Comparison of ENCODE assay signal across 14 cellular contexts in the genomic region with DNA sequence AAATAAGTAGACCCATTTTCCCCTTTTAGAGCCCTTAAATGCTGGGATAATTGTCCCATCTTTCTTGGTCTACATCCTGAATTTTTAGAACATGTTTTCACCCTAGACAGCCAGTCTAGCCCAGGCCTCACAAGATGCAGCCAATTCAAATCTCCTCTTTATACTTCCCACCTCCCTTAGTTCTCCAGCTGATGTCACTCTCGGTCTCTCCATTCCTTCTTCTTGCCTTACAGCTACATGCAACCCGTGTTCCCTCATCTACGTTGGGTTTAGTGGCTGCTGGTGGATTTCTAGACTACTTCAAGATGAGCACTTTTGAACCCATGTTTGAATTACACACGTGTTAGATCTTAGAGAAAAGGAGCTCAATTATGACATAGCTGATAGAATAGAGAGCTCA.
DNase-seq lines count a peak whose midpoint lies in the region; ATAC-seq and TF ChIP-seq lines count a peak whose summit lies in the region.
"Had no signal": no experiment of that assay in that cellular context is flagged by ENCODE, and none has a peak within 500 bp of the region (broad histone marks: within the 10 kb centered on the region; RNA-seq: fewer than 3 reads in every experiment).

No MANE protein-coding gene starts in this region.

- no peaks in the 10 kb centered on the region for H3K9me3 ChIP-seq in Loucy (ENCODE audit: insufficient read depth, low read depth, low read length)
- H3K9me3 ChIP-seq: suprapubic skin had no signal

- CTCF ChIA-PET in WTC11 (lab: Charles Lee): interaction anchor here (0.6 to 3.3 kb wide), 7 partner anchors 10 to 368 kb away, joined by 3 to 21 read pairs (median 4); no protein-coding TSS in a partner anchor

- no peaks in the 10 kb centered on the region for H3K27me3 Mint-ChIP-seq in WTC11 (ENCODE audit: low read depth)

- peak; percentile 7; the same call in 1 of the 2 replicates for ATAC-seq in WTC11
- ATAC-seq in HG02678 (IDR thresholded peaks at IDR 0.05; ENCODE audit: unreplicated experiment): no peak
- ATAC-seq: right cardiac atrium had no signal

- H3K9me2 ChIP-seq in Loucy (replicated peaks; ENCODE audit: low read depth, low read length): no peaks in the 10 kb centered on the region

- no peak overlapping the region for H3K4me2 ChIP-seq in Loucy (ENCODE audit: low read depth, low read length, poor library complexity, severe bottlenecking)

- peaks cover 4% of the 10 kb centered on the region for H3K36me3 Mint-ChIP-seq in WTC11

- H4K20me1 ChIP-seq in Loucy (ENCODE audit: insufficient read depth, low read length, poor library complexity, severe bottlenecking): no peaks in the 10 kb centered on the region

- H3K4me1 ChIP-seq in Loucy (ENCODE audit: insufficient read depth, low read length, poor library complexity, severe bottlenecking): no peaks in the 10 kb centered on the region
- H3K4me1 ChIP-seq: suprapubic skin had no signal

- TF ChIP-seq CTCF in Loucy (conservative IDR thresholded peaks at IDR 0.05; ENCODE audit: low read length): peak; percentile 38
- TF ChIP-seq CTCF in WTC11 (IDR thresholded peaks at IDR 0.05): no peak

- peaks cover 17% of the 10 kb centered on the region for H3K36me3 ChIP-seq in Loucy (ENCODE audit: insufficient read depth, low read length)
- H3K36me3 ChIP-seq: cardiac muscle cell, suprapubic skin had no signal

- H3K9ac ChIP-seq in Loucy (ENCODE audit: low read depth, low read length, poor library complexity, severe bottlenecking): no peak overlapping the region

- H3K27me3 ChIP-seq in Loucy (ENCODE audit: insufficient read depth, low read length, poor library complexity, severe bottlenecking): no peaks in the 10 kb centered on the region
- H3K27me3 ChIP-seq: cardiac muscle cell, suprapubic skin had no signal

- H3K4me3 Mint-ChIP-seq in WTC11: no peak overlapping the region

- no peak overlapping the region for H2AFZ ChIP-seq in Loucy (ENCODE audit: low read length)

- peaks cover 7% of the 10 kb centered on the region for H3K9me3 Mint-ChIP-seq in WTC11

- H3K4me1 Mint-ChIP-seq in WTC11: peaks cover 22% of the 10 kb centered on the region

- H3K27ac Mint-ChIP-seq in WTC11: peak overlapping the region; percentile 42; the same call in 1 of the 2 replicates

- POLR2A ChIA-PET in WTC11 (lab: Charles Lee): no interaction called here

- no peaks in the 10 kb centered on the region for H3F3A ChIP-seq in Loucy (ENCODE audit: low read depth)

- H3K79me2 ChIP-seq in Loucy (ENCODE audit: insufficient read depth, low read length): peaks cover 13% of the 10 kb centered on the region; the same call in 1 of the 2 replicates

- DNase-seq in DMS53 (lab: John Stamatoyannopoulos, UW): peak; percentile 37
- no peak for DNase-seq in DMS53 treated with DMSO at 0.1 percent for 48 hours (lab: John Stamatoyannopoulos, UW; ENCODE audit: unreplicated experiment)
- no peak for DNase-seq in WTC11 (ENCODE audit: low spot score)
- peak; percentile 76 for DNase-seq in medulla oblongata (ENCODE audit: extremely low spot score)
- no peak for DNase-seq in RPMI8226
- no peak for DNase-seq in OCI-M1 (lab: John Stamatoyannopoulos, UW)
- DNase-seq: activated T-cell treated with anti-CD3 and anti-CD28 coated beads, Interleukin-2, amount 50 U/mL, for 48 hours; islet precursor cell; NCI-H1694; right cardiac atrium had no signal

- no peak overlapping the region for H3K4me3 ChIP-seq in Loucy (ENCODE audit: low read length, poor library complexity, severe bottlenecking)
- H3K4me3 ChIP-seq: cardiac muscle cell, suprapubic skin had no signal

TF ChIP-seq in WTC11, 78 proteins besides CTCF, POLR2A, EP300 and RAD21 (continues in another document):
- TF ChIP-seq ZNF423 (CRISPR knock-in tag; IDR thresholded peaks at IDR 0.05): no peak
- TF ChIP-seq NFE2L1 (CRISPR knock-in tag; IDR thresholded peaks at IDR 0.05): no peak
- TF ChIP-seq GRHL2 (CRISPR knock-in tag; IDR thresholded peaks at IDR 0.05; ENCODE audit: insufficient replicate concordance, severe bottlenecking): no peak
- TF ChIP-seq, protein P1, sequence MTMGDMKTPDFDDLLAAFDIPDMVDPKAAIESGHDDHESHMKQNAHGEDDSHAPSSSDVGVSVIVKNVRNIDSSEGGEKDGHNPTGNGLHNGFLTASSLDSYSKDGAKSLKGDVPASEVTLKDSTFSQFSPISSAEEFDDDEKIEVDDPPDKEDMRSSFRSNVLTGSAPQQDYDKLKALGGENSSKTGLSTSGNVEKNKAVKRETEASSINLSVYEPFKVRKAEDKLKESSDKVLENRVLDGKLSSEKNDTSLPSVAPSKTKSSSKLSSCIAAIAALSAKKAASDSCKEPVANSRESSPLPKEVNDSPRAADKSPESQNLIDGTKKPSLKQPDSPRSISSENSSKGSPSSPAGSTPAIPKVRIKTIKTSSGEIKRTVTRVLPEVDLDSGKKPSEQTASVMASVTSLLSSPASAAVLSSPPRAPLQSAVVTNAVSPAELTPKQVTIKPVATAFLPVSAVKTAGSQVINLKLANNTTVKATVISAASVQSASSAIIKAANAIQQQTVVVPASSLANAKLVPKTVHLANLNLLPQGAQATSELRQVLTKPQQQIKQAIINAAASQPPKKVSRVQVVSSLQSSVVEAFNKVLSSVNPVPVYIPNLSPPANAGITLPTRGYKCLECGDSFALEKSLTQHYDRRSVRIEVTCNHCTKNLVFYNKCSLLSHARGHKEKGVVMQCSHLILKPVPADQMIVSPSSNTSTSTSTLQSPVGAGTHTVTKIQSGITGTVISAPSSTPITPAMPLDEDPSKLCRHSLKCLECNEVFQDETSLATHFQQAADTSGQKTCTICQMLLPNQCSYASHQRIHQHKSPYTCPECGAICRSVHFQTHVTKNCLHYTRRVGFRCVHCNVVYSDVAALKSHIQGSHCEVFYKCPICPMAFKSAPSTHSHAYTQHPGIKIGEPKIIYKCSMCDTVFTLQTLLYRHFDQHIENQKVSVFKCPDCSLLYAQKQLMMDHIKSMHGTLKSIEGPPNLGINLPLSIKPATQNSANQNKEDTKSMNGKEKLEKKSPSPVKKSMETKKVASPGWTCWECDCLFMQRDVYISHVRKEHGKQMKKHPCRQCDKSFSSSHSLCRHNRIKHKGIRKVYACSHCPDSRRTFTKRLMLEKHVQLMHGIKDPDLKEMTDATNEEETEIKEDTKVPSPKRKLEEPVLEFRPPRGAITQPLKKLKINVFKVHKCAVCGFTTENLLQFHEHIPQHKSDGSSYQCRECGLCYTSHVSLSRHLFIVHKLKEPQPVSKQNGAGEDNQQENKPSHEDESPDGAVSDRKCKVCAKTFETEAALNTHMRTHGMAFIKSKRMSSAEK (CRISPR knock-in tag; IDR thresholded peaks at IDR 0.05; ENCODE audit: borderline replicate concordance): no peak
- TF ChIP-seq, protein P2, sequence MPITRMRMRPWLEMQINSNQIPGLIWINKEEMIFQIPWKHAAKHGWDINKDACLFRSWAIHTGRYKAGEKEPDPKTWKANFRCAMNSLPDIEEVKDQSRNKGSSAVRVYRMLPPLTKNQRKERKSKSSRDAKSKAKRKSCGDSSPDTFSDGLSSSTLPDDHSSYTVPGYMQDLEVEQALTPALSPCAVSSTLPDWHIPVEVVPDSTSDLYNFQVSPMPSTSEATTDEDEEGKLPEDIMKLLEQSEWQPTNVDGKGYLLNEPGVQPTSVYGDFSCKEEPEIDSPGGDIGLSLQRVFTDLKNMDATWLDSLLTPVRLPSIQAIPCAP (CRISPR knock-in tag; IDR thresholded peaks at IDR 0.05): no peak
- TF ChIP-seq, protein P3, sequence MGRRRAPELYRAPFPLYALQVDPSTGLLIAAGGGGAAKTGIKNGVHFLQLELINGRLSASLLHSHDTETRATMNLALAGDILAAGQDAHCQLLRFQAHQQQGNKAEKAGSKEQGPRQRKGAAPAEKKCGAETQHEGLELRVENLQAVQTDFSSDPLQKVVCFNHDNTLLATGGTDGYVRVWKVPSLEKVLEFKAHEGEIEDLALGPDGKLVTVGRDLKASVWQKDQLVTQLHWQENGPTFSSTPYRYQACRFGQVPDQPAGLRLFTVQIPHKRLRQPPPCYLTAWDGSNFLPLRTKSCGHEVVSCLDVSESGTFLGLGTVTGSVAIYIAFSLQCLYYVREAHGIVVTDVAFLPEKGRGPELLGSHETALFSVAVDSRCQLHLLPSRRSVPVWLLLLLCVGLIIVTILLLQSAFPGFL (CRISPR knock-in tag; IDR thresholded peaks at IDR 0.05; ENCODE audit: borderline replicate concordance): no peak
- TF ChIP-seq, protein P4, sequence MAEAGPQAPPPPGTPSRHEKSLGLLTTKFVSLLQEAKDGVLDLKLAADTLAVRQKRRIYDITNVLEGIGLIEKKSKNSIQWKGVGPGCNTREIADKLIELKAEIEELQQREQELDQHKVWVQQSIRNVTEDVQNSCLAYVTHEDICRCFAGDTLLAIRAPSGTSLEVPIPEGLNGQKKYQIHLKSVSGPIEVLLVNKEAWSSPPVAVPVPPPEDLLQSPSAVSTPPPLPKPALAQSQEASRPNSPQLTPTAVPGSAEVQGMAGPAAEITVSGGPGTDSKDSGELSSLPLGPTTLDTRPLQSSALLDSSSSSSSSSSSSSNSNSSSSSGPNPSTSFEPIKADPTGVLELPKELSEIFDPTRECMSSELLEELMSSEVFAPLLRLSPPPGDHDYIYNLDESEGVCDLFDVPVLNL (CRISPR knock-in tag; IDR thresholded peaks at IDR 0.05; ENCODE audit: borderline replicate concordance, low read depth): no peak
- no peak for TF ChIP-seq MYBL2 (CRISPR knock-in tag; IDR thresholded peaks at IDR 0.05)
- TF ChIP-seq ZBTB21 (CRISPR knock-in tag; IDR thresholded peaks at IDR 0.05; ENCODE audit: borderline replicate concordance): no peak
- no peak for TF ChIP-seq NR3C1 (CRISPR knock-in tag; conservative IDR thresholded peaks at IDR 0.05; ENCODE audit: low read depth)
- TF ChIP-seq, protein P5, sequence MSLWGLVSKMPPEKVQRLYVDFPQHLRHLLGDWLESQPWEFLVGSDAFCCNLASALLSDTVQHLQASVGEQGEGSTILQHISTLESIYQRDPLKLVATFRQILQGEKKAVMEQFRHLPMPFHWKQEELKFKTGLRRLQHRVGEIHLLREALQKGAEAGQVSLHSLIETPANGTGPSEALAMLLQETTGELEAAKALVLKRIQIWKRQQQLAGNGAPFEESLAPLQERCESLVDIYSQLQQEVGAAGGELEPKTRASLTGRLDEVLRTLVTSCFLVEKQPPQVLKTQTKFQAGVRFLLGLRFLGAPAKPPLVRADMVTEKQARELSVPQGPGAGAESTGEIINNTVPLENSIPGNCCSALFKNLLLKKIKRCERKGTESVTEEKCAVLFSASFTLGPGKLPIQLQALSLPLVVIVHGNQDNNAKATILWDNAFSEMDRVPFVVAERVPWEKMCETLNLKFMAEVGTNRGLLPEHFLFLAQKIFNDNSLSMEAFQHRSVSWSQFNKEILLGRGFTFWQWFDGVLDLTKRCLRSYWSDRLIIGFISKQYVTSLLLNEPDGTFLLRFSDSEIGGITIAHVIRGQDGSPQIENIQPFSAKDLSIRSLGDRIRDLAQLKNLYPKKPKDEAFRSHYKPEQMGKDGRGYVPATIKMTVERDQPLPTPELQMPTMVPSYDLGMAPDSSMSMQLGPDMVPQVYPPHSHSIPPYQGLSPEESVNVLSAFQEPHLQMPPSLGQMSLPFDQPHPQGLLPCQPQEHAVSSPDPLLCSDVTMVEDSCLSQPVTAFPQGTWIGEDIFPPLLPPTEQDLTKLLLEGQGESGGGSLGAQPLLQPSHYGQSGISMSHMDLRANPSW (CRISPR knock-in tag; conservative IDR thresholded peaks at IDR 0.05; ENCODE audit: low read depth): no peak
- TF ChIP-seq TCF7 (CRISPR knock-in tag; IDR thresholded peaks at IDR 0.05; ENCODE audit: low read depth): no peak

Comparison
In these comparisons a context has a peak if more than half of its experiments do, and no peak if none do; other contexts are left out.
1. DNase-seq: peak in DMS53 (single experiment) and medulla oblongata (single experiment); none in DMS53 treated with DMSO at 0.1 percent for 48 hours (single experiment), WTC11 (single experiment), RPMI8226 (single experiment) and OCI-M1 (single experiment).